ENCODE assay signal across 1 cellular context in the genomic region with DNA sequence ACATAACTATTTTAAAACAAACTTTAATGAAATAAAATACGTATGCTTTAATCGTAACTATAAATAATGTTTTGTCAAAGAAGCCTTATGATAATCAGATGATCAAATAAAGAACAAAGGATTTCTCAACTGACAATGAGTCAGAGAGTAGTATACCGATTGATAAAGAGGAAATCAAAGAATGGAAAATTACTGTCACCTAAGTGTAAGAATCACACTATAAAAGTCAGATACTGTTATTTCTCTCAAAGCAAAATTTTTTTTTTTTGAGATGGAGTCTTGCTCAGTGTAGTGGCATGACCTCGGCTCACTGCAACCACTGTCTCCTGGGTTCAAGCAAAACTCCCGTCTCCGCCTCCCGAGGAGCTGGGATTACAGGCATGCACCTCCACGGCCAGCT.
TF ChIP-seq lines count a peak whose summit lies in the region.

No MANE protein-coding gene starts in this region.

TF ChIP-seq in SK-N-SH, 30 proteins besides CTCF, POLR2A, EP300 and RAD21:
- TF ChIP-seq NFIC (IDR thresholded peaks at IDR 0.05; ENCODE audit: borderline replicate concordance) = no peak
- TF ChIP-seq FOSL2 (IDR thresholded peaks at IDR 0.05; ENCODE audit: borderline replicate concordance, low read depth) = no peak
- no peak for TF ChIP-seq RFX5 (IDR thresholded peaks at IDR 0.05; ENCODE audit: low read length)
- TF ChIP-seq, protein P1, sequence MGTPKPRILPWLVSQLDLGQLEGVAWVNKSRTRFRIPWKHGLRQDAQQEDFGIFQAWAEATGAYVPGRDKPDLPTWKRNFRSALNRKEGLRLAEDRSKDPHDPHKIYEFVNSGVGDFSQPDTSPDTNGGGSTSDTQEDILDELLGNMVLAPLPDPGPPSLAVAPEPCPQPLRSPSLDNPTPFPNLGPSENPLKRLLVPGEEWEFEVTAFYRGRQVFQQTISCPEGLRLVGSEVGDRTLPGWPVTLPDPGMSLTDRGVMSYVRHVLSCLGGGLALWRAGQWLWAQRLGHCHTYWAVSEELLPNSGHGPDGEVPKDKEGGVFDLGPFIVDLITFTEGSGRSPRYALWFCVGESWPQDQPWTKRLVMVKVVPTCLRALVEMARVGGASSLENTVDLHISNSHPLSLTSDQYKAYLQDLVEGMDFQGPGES (IDR thresholded peaks at IDR 0.05; ENCODE audit: low read depth, low read length) = no peak
- TF ChIP-seq RXRA (IDR thresholded peaks at IDR 0.05; ENCODE audit: borderline replicate concordance, low read depth) = no peak
- TF ChIP-seq FOXJ3 (CRISPR knock-in tag; IDR thresholded peaks at IDR 0.05) = no peak
- TF ChIP-seq PBX3 (IDR thresholded peaks at IDR 0.05) = no peak
- no peak for TF ChIP-seq TEAD4 (IDR thresholded peaks at IDR 0.05; ENCODE audit: borderline replicate concordance, insufficient read depth)
- TF ChIP-seq, protein P2, sequence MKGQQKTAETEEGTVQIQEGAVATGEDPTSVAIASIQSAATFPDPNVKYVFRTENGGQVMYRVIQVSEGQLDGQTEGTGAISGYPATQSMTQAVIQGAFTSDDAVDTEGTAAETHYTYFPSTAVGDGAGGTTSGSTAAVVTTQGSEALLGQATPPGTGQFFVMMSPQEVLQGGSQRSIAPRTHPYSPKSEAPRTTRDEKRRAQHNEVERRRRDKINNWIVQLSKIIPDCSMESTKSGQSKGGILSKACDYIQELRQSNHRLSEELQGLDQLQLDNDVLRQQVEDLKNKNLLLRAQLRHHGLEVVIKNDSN (IDR thresholded peaks at IDR 0.05; ENCODE audit: borderline replicate concordance, low read depth) = no peak
- TF ChIP-seq, protein P3, sequence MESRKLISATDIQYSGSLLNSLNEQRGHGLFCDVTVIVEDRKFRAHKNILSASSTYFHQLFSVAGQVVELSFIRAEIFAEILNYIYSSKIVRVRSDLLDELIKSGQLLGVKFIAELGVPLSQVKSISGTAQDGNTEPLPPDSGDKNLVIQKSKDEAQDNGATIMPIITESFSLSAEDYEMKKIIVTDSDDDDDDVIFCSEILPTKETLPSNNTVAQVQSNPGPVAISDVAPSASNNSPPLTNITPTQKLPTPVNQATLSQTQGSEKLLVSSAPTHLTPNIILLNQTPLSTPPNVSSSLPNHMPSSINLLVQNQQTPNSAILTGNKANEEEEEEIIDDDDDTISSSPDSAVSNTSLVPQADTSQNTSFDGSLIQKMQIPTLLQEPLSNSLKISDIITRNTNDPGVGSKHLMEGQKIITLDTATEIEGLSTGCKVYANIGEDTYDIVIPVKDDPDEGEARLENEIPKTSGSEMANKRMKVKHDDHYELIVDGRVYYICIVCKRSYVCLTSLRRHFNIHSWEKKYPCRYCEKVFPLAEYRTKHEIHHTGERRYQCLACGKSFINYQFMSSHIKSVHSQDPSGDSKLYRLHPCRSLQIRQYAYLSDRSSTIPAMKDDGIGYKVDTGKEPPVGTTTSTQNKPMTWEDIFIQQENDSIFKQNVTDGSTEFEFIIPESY (IDR thresholded peaks at IDR 0.05; ENCODE audit: borderline replicate concordance, low read depth) = no peak
- TF ChIP-seq SIN3A (IDR thresholded peaks at IDR 0.05; ENCODE audit: borderline replicate concordance, low read depth, low read length) = no peak
- no peak for TF ChIP-seq YY1 (IDR thresholded peaks at IDR 0.05; ENCODE audit: low read depth)
- TF ChIP-seq FOXM1 (IDR thresholded peaks at IDR 0.05; ENCODE audit: low read depth) = no peak
